Comparison of ENCODE assay signal across 16 cellular contexts in the genomic region with DNA sequence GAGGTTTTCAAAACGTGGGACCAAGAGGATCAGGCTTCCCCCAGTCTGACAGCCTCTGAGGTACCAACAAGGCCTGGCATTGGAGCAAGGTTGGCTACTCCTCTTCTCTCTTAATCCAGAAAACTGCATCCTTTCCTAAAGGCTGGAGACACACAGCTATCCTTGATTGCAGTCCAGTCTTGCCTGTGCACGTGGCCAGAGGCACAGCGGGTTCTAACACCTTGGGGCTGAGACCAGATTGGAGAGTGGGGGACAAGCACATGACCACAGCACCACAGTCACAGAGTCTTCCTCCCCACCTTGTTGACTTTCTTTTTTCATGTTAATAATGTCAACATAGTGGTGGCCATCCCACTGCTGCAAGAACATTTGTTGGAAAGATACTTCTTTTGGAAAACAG. TPM values are rescaled to one million over a fixed set of nuclear protein-coding genes. Genes with fewer than 3 reads are reported as not detected.
DNase-seq lines count a peak whose midpoint lies in the region; ATAC-seq and TF ChIP-seq lines count a peak whose summit lies in the region.
"Had no signal": no experiment of that assay in that cellular context is flagged by ENCODE, and none has a peak within 500 bp of the region (broad histone marks: within the 10 kb centered on the region; RNA-seq: fewer than 3 reads in every experiment).

No MANE protein-coding gene starts in this region.

- no peak for TF ChIP-seq CTCF in lower lobe of right lung (IDR thresholded peaks at IDR 0.05)

- intact Hi-C loops in lower lobe of right lung (cut with DNase I): no loop called here

- no peaks in the 10 kb centered on the region for H3K36me3 ChIP-seq in lower lobe of right lung

- DNase-seq in cerebellum (ENCODE audit: low spot score): peak; percentile 59
- DNase-seq in lower lobe of right lung: no peak
- DNase-seq in amygdala (lab: John Stamatoyannopoulos, UW): no peak
- no peak for DNase-seq in H4 (ENCODE audit: low spot score)
- DNase-seq: CD8-positive, alpha-beta T cell; COR-L47; DMS153; DMS79 treated with DMSO at 0.1 percent for 48 hours; EL; GDM1; IMR-90 had no signal

- H3K27ac ChIP-seq in angular gyrus (ENCODE audit: low read depth, low read length) (peak overlapping the region; percentile 64), layer of hippocampus (ENCODE audit: low read depth, low read length) (peak overlapping the region; percentile 76), temporal lobe (ENCODE audit: low read depth, low read length) (peak overlapping the region; percentile 87), lower lobe of right lung (no peak overlapping the region)
- H3K27ac ChIP-seq: A549 had no signal

- H3K27me3 ChIP-seq in layer of hippocampus (ENCODE audit: control insufficient read depth, insufficient read depth, low read length) (no peaks in the 10 kb centered on the region), lower lobe of right lung (ENCODE audit: low read depth) (peaks cover 4% of the 10 kb centered on the region)

- no peaks in the 10 kb centered on the region for H3K4me1 ChIP-seq in lower lobe of right lung
- H3K4me1 ChIP-seq: A549 had no signal

- no peak for ATAC-seq in lower lobe of right lung
- ATAC-seq: A549; CD8-positive, alpha-beta T cell; HCT116 had no signal

- no peak overlapping the region for H3K4me3 ChIP-seq in lower lobe of right lung
- H3K4me3 ChIP-seq: A549 had no signal

- no peaks in the 10 kb centered on the region for H3K9me3 ChIP-seq in lower lobe of right lung
- H3K9me3 ChIP-seq: A549 had no signal

RNA-seq across cellular contexts. Expression of gene GNAO1, which starts 46.9 kb away (rescaled TPM):
- total RNA-seq in cerebellum: 71.6 TPM
- total RNA-seq in temporal lobe: 66.6 TPM
- 1.8 TPM for total RNA-seq in lower lobe of right lung
- 0.68 and 1.1 TPM in 2 replicates for total RNA-seq in H4 (2014; rRNA removed; shearing (Covaris generic))

Comparison
In these comparisons a context has a peak if more than half of its experiments do, and no peak if none do; other contexts are left out.
1. RNA of gene GNAO1, which starts 46.9 kb away (total RNA-seq): 71.6 TPM in cerebellum (single experiment) and 66.6 TPM in temporal lobe (single experiment); 1.8 TPM in lower lobe of right lung (single experiment) and 0.68 to 1.1 TPM in H4; every median in the first group is over 10 times any median in the second.